In genomic region chr9:133943036-133943780, GRCh38 we compare ENCODE assay signal across 1 cellular context.
TF ChIP-seq lines count a peak whose summit lies in the region.

No MANE protein-coding gene starts in this region.

TF ChIP-seq in H1, 55 proteins besides CTCF, POLR2A, EP300 and RAD21:
- TF ChIP-seq ATF3 (IDR thresholded peaks at IDR 0.05; ENCODE audit: insufficient read depth, low read depth, low read length): no peak
- no peak for TF ChIP-seq SIN3A (conservative IDR thresholded peaks at IDR 0.05 in 1 of 2, IDR thresholded peaks at IDR 0.05 in 1 of 2; ENCODE audit: low read depth in 1 of 2, low read length in 2 of 2)
- TF ChIP-seq SP1 (IDR thresholded peaks at IDR 0.05; ENCODE audit: low read depth, low read length): no peak
- TF ChIP-seq CHD7 (IDR thresholded peaks at IDR 0.05; ENCODE audit: insufficient replicate concordance, low read length): no peak
- no peak for TF ChIP-seq TAF1 (IDR thresholded peaks at IDR 0.05; ENCODE audit: low read depth, low read length)
- TF ChIP-seq HDAC2 (IDR thresholded peaks at IDR 0.05; ENCODE audit: borderline replicate concordance in 1 of 2, low read depth in 2 of 2, low read length in 2 of 2): no peak
- TF ChIP-seq RXRA (IDR thresholded peaks at IDR 0.05; ENCODE audit: insufficient read depth, low read depth, low read length): no peak
- TF ChIP-seq ASH2L (IDR thresholded peaks at IDR 0.05; ENCODE audit: low read length): no peak
- no peak for TF ChIP-seq SP2 (IDR thresholded peaks at IDR 0.05; ENCODE audit: low read length)
- no peak for TF ChIP-seq NRF1 (IDR thresholded peaks at IDR 0.05; ENCODE audit: low read depth, low read length)
- no peak for TF ChIP-seq YY1 (IDR thresholded peaks at IDR 0.05; ENCODE audit: low read depth, low read length)
